Comparison of ENCODE assay signal across 8 cellular contexts in the genomic region with DNA sequence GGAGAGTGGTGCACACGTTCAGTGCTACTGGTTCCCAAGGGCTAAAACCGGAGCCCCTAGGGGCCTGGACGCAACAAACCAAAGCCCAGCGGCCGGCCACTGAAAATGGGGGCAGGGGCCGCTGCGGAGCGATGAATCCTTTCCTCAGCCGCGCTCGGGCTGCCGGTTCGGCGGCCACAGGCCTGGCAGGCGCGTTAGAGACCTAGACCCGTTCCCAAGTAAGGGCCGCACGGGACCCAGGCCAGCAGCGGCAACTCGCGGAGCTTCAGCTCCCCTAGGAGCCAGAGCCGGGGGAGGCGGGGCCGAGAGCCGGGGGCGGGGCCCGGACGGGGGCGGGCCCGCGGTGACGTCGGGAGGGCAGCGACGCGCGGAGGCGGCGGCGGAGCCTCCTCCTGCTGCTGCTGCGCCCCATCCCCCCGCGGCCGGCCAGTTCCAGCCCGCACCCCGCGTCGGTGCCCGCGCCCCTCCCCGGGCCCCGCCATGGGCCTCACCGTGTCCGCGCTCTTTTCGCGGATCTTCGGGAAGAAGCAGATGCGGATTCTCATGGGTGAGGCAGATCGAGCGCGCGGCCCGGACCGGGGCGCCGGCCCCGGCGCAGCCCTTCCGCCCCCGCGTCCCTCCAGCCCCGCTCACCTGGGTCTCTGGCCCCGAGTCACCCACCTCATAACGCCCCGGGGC. TPM values are rescaled to one million over a fixed set of nuclear protein-coding genes. Genes with fewer than 3 reads are reported as not detected.
A peak's percentile ranks its signal among the peaks of the same experiment; 100 is the strongest.
DNase-seq lines count a peak whose midpoint lies in the region; FAIRE-seq and TF ChIP-seq lines count a peak whose summit lies in the region.

A gene (plus strand): TSS at position 393 of the 678 bp plus-strand sequence. CDS start 88 bp downstream, at position 481.

- in situ Hi-C loops in SK-MEL-5 (cut with HindIII; ENCODE audit: low pct_unique_long_range_greater_than_20kb, low sequenced_read_pairs): no loop called here

- H3K9ac ChIP-seq in ES-I3 (ENCODE audit: low read depth, low read length): peak within 1 kb of the TSS; percentile 91

- DNase-seq in H7 (peak; percentile 99), MG63 (peak; percentile 81), SK-MEL-5 (ENCODE audit: low read depth, low spot score) (peak; percentile 85), frontal cortex (ENCODE audit: low spot score in 2 of 2) (peak; percentile 96 to 97), substantia nigra (lab: John Stamatoyannopoulos, UW) (peak; percentile 40 to 96 (median 83))
- DNase-seq in activated naive CD4-positive, alpha-beta T cell treated with Interleukin-2 at 50 U/mL for 16 hours: peak; percentile 90

- H3K27me3 ChIP-seq in H7 (ENCODE audit: control insufficient read depth, insufficient read depth, low read length) (peaks cover 22% of the 10 kb centered on the region), MG63 (no peaks in the 10 kb centered on the region), neutrophil (no peaks in the 10 kb centered on the region)

- H3K4me1 ChIP-seq in ES-I3 (ENCODE audit: insufficient read depth, low read length): peaks cover 3% of the 10 kb centered on the region; the same call in 1 of the 2 replicates
- peaks cover 53 to 56% of the 10 kb centered on the region in 2 experiments for H3K4me1 ChIP-seq in neutrophil (ENCODE audit: control insufficient read depth in 1 of 2, insufficient read depth in 1 of 2, low read depth in 1 of 2, low read length in 1 of 2)

- H3K27ac ChIP-seq in neutrophil (peak within 1 kb of the TSS; percentile 89), substantia nigra (ENCODE audit: low read depth, low read length, poor library complexity, severe bottlenecking) (peak within 1 kb of the TSS; percentile 91)

- H3K9me3 ChIP-seq in ES-I3 (ENCODE audit: control insufficient read depth, insufficient read depth, low read length): no peaks in the 10 kb centered on the region
- no peaks in the 10 kb centered on the region for H3K9me3 ChIP-seq in MG63
- H3K9me3 ChIP-seq in neutrophil: no peaks in the 10 kb centered on the region

- peak; percentile 49 for TF ChIP-seq CTCF in neutrophil (IDR thresholded peaks at IDR 0.05)

- H3K4me3 ChIP-seq in H7 (ENCODE audit: insufficient read depth, low read depth, low read length) (peak within 1 kb of the TSS; percentile 88), MG63 (peak within 1 kb of the TSS; percentile 71), neutrophil (ENCODE audit: low read depth in 1 of 2, low read length in 1 of 2) (peak within 1 kb of the TSS; percentile 80 to 98)

- FAIRE-seq in frontal cortex (lab: Jason Lieb, UNC): no peak

- no peaks in the 10 kb centered on the region; the same call in none of the 2 replicates for H3K36me3 ChIP-seq in ES-I3 (ENCODE audit: insufficient read depth, low read length)
- H3K36me3 ChIP-seq in H7 (replicated peaks; ENCODE audit: control insufficient read depth, insufficient read depth, low read length): peaks cover 16% of the 10 kb centered on the region
- H3K36me3 ChIP-seq in MG63: peaks cover 2% of the 10 kb centered on the region
- H3K36me3 ChIP-seq in neutrophil: peaks cover 23% of the 10 kb centered on the region

RNA-seq across cellular contexts. Expression of the gene that starts here (rescaled TPM):
- total RNA-seq in H7 (2014; rRNA removed; shearing (Covaris generic)): 180 and 210 TPM in 2 replicates
- 187 and 266 TPM in 2 replicates for total RNA-seq in MG63 (2014; rRNA removed; shearing (Covaris generic); ENCODE audit: low replicate concordance)
- total RNA-seq in SK-MEL-5 (2014; rRNA removed; shearing (Covaris generic)): 138 and 147 TPM in 2 replicates
- polyA plus RNA-seq in SK-MEL-5 (2015; cell fraction: cytosol; rRNA removed): 265 and 273 TPM in 2 replicates
- 233 TPM in 2 replicates for polyA plus RNA-seq in SK-MEL-5 (2015; cell fraction: nucleus; rRNA removed)
- 102 TPM for total RNA-seq in frontal cortex

Comparison
In these comparisons a context has a peak if more than half of its experiments do, and no peak if none do; other contexts are left out.
1. Peak in every context shown above with its lines: DNase-seq, H3K4me3 ChIP-seq and H3K27ac ChIP-seq.